In genomic region chr1:33260435-33260980, GRCh38 we compare ENCODE assay signal across 17 cellular contexts. TPM values are rescaled to one million over a fixed set of nuclear protein-coding genes. Genes with fewer than 3 reads are reported as not detected.
DNase-seq lines count a peak whose midpoint lies in the region; ATAC-seq, FAIRE-seq and TF ChIP-seq lines count a peak whose summit lies in the region.
"Had no signal": no experiment of that assay in that cellular context is flagged by ENCODE, and none has a peak within 500 bp of the region (broad histone marks: within the 10 kb centered on the region; RNA-seq: fewer than 3 reads in every experiment).

No MANE protein-coding gene starts in this region.

- TF ChIP-seq CTCF in WERI-Rb-1 (IDR thresholded peaks at IDR 0.05; ENCODE audit: low read depth, low read length) (no peak), osteoblast (IDR thresholded peaks at IDR 0.05; ENCODE audit: extremely low read depth, low read depth, low read length) (no peak), gastrocnemius medialis (IDR thresholded peaks at IDR 0.05 in 4 of 5, conservative IDR thresholded peaks at IDR 0.05 in 1 of 5) (no peak)

- peaks cover 45% of the 10 kb centered on the region for H4K20me1 ChIP-seq in osteoblast (ENCODE audit: insufficient read depth, low read length)

- TF ChIP-seq POLR2A in GM12891 (IDR thresholded peaks at IDR 0.05; ENCODE audit: low read depth, low read length) (no peak), gastrocnemius medialis (IDR thresholded peaks at IDR 0.05) (no peak)

- DNase-seq in NCI-H82 (lab: John Stamatoyannopoulos, UW) (peak; percentile 41), NCI-H82 treated with DMSO at 0.1 percent for 48 hours (lab: John Stamatoyannopoulos, UW; ENCODE audit: unreplicated experiment) (no peak), GM12891 (ENCODE audit: insufficient read length, low spot score) (no peak), WERI-Rb-1 (no peak), osteoblast (ENCODE audit: insufficient read length, low spot score, missing footprints) (peak; percentile 61), NOMO-1 (lab: John Stamatoyannopoulos, UW; ENCODE audit: unreplicated experiment in 2 of 2) (no peak), gastrocnemius medialis (no peak)
- DNase-seq in activated CD4-positive, alpha-beta T cell treated with anti-CD3 and anti-CD28 coated beads, Interleukin-2, amount 50 U/mL, for 48 hours, result no peak
- DNase-seq: ACHN, activated T-cell treated with anti-CD3 and anti-CD28 coated beads for 4 hours, dermis blood vessel endothelial cell, H9, NCI-H1694, occipital lobe, small intestine had no signal

- H3K79me2 ChIP-seq in osteoblast (ENCODE audit: insufficient read depth, low read length), result peaks cover 77% of the 10 kb centered on the region

- ATAC-seq in gastrocnemius medialis, result no peak
- ATAC-seq: WTC11 had no signal

- no peaks in the 10 kb centered on the region for H3K27me3 ChIP-seq in WERI-Rb-1 (ENCODE audit: insufficient read depth, low read depth, severe bottlenecking)
- no peaks in the 10 kb centered on the region for H3K27me3 ChIP-seq in osteoblast (ENCODE audit: insufficient read depth, low read length)
- no peaks in the 10 kb centered on the region for H3K27me3 ChIP-seq in gastrocnemius medialis

- H3K4me3 ChIP-seq in WERI-Rb-1 (ENCODE audit: low read depth, low read length) (no peak overlapping the region), osteoblast (ENCODE audit: insufficient read depth, low read length) (no peak overlapping the region), gastrocnemius medialis (no peak overlapping the region)

- peak overlapping the region; percentile 10; the same call in 1 of the 2 replicates for H3K27ac ChIP-seq in WERI-Rb-1
- no peak overlapping the region for H3K27ac ChIP-seq in osteoblast (ENCODE audit: low read depth, low read length)
- no peak overlapping the region for H3K27ac ChIP-seq in gastrocnemius medialis
- H3K27ac ChIP-seq: KMS-11 had no signal

- H3K4me2 ChIP-seq in osteoblast (ENCODE audit: insufficient read depth, low read length), result no peak overlapping the region
- H3K4me2 ChIP-seq: KMS-11 had no signal

- H3K4me1 ChIP-seq in osteoblast (ENCODE audit: insufficient read depth, low read length), result peaks cover 20% of the 10 kb centered on the region
- H3K4me1 ChIP-seq in gastrocnemius medialis, result peaks cover 45 to 59% of the 10 kb centered on the region in 2 donors

- H3K36me3 ChIP-seq in WERI-Rb-1, result peaks cover 27% of the 10 kb centered on the region
- peaks cover 5% of the 10 kb centered on the region for H3K36me3 ChIP-seq in osteoblast (ENCODE audit: insufficient read depth, low read length)
- no peaks in the 10 kb centered on the region for H3K36me3 ChIP-seq in gastrocnemius medialis

- no peak overlapping the region for H2AFZ ChIP-seq in osteoblast (ENCODE audit: low read length)

- intact Hi-C loops in gastrocnemius medialis (cut with DNase I; ENCODE audit: low total_unique reads), result no loop called here

- no peaks in the 10 kb centered on the region for H3K9me3 ChIP-seq in WERI-Rb-1 (ENCODE audit: severe bottlenecking)
- no peaks in the 10 kb centered on the region for H3K9me3 ChIP-seq in osteoblast (ENCODE audit: low read depth, low read length)
- H3K9me3 ChIP-seq in gastrocnemius medialis, result no peaks in the 10 kb centered on the region

- FAIRE-seq in GM12891 (lab: Jason Lieb, UNC), result peak; percentile 51
- FAIRE-seq: small intestine had no signal

- in situ Hi-C loops in gastrocnemius medialis (cut with MboI; ENCODE audit: low sequenced_read_pairs in 4 of 4), result no loop called here

TF ChIP-seq in GM12891, 5 proteins besides CTCF, POLR2A, EP300 and RAD21:
- no peak for TF ChIP-seq POU2F2 (IDR thresholded peaks at IDR 0.05; ENCODE audit: low read depth, low read length)
- TF ChIP-seq PAX5 (IDR thresholded peaks at IDR 0.05; ENCODE audit: insufficient read depth, low read length, severe bottlenecking), result no peak
- TF ChIP-seq POLR2AphosphoS5 (IDR thresholded peaks at IDR 0.05; ENCODE audit: low read depth, low read length), result no peak
- no peak for TF ChIP-seq SPI1 (IDR thresholded peaks at IDR 0.05; ENCODE audit: low read depth, low read length)
- no peak for TF ChIP-seq TAF1 (IDR thresholded peaks at IDR 0.05; ENCODE audit: low read depth, low read length)
TF ChIP-seq in GM12891: peak in this region for 0.

RNA-seq across cellular contexts. Expression of gene ZNF362, which starts 4.2 kb away (rescaled TPM):
- polyA plus RNA-seq in GM12891 (2012; ENCODE audit: low read depth, missing spikeins), result 7.1 TPM
- total RNA-seq in osteoblast (13.4 and 18.9 TPM in 2 replicates), gastrocnemius medialis (10 to 100 TPM in 3 of 4 donors, 1 to 10 TPM in 1; 6.4 to 19.2 (median 17.7) TPM)

Comparison
In these comparisons a context has a peak if more than half of its experiments do, and no peak if none do; other contexts are left out.
1. DNase-seq: peak in NCI-H82 (single experiment) and osteoblast (single experiment); none in NCI-H82 treated with DMSO at 0.1 percent for 48 hours (single experiment), GM12891 (single experiment), WERI-Rb-1 (single experiment), NOMO-1 (0 of 2), activated CD4-positive, alpha-beta T cell treated with anti-CD3 and anti-CD28 coated beads, Interleukin-2, amount 50 U/mL, for 48 hours (0 of 2) and gastrocnemius medialis (0 of 2).